ENCODE assay signal across 13 cellular contexts in the genomic region with DNA sequence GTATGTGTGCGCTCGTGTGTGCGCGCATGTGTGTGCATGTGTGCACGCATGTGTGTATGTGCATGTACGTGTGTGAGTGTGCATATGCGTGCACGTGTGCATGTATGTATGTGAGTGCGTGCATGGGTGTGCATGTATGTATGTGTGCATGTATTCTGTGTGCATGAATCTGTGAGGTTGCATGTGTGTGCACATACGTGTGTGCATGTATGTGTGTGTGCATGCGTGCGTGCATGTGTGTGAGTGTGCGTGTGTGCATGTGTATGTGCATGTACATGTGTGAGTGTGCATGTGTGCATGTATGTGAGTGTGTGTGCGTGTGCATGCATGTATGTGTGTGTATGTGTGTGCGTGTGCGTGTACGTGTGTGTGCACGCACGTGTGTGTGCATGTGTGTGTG.
DNase-seq lines count a peak whose midpoint lies in the region; ATAC-seq, FAIRE-seq and TF ChIP-seq lines count a peak whose summit lies in the region.
"Had no signal": no experiment of that assay in that cellular context is flagged by ENCODE, and none has a peak within 500 bp of the region (broad histone marks: within the 10 kb centered on the region; RNA-seq: fewer than 3 reads in every experiment).

No MANE protein-coding gene starts in this region.

- H3K36me3 Mint-ChIP-seq in WTC11: no peaks in the 10 kb centered on the region
- H3K36me3 Mint-ChIP-seq in activated CD8-positive, alpha-beta T cell treated with anti-CD3 and anti-CD28 coated beads for 36 hours (ENCODE audit: low read depth): no peaks in the 10 kb centered on the region
- H3K36me3 Mint-ChIP-seq: CD4-positive, CD25-positive, alpha-beta regulatory T cell had no signal

- H3K18ac ChIP-seq in mesenchymal stem cell (ENCODE audit: low read depth in 1 of 2, low read length in 2 of 2) (no peak overlapping the region), trophoblast cell (ENCODE audit: low read length) (no peak overlapping the region)

- no peaks in the 10 kb centered on the region for H3K27me3 Mint-ChIP-seq in WTC11 (ENCODE audit: low read depth)
- peaks cover 8% of the 10 kb centered on the region for H3K27me3 Mint-ChIP-seq in activated CD8-positive, alpha-beta T cell treated with anti-CD3 and anti-CD28 coated beads for 36 hours
- H3K27me3 Mint-ChIP-seq: CD4-positive, CD25-positive, alpha-beta regulatory T cell had no signal

- POLR2A ChIA-PET in WTC11 (lab: Charles Lee): no interaction called here
- POLR2A ChIA-PET in activated CD8-positive, alpha-beta T cell treated with anti-CD3 and anti-CD28 coated beads for 36 hours (lab: Charles Lee): no interaction called here

- no peak overlapping the region for H2AK5ac ChIP-seq in mesenchymal stem cell (ENCODE audit: low read length, severe bottlenecking)
- no peak overlapping the region for H2AK5ac ChIP-seq in trophoblast cell (ENCODE audit: low read length)

- DNase-seq in GM12891 (ENCODE audit: insufficient read length, low spot score) (no peak), WTC11 (ENCODE audit: low spot score) (no peak), mesenchymal stem cell (no peak), trophoblast cell (no peak), NCI-H1417 treated with DMSO at 0.1 percent for 48 hours (lab: John Stamatoyannopoulos, UW) (no peak)
- DNase-seq in activated CD8-positive, alpha-beta T cell treated with anti-CD3 and anti-CD28 coated beads for 36 hours: no peak
- no peak for DNase-seq in NK-92 treated with Interleukin-12 subunit alpha and Interleukin-12 subunit beta, amount 100 ng/mL, for 24 hours (lab: John Stamatoyannopoulos, UW)
- DNase-seq: 8988T; ACHN; CD4-positive, CD25-positive, alpha-beta regulatory T cell; HCEC 1CT had no signal

- CTCF ChIA-PET in WTC11 (lab: Charles Lee): no interaction called here
- CTCF ChIA-PET in activated CD8-positive, alpha-beta T cell treated with anti-CD3 and anti-CD28 coated beads for 36 hours (lab: Charles Lee): no interaction called here

- intact Hi-C loops in activated CD8-positive, alpha-beta T cell treated with anti-CD3 and anti-CD28 coated beads for 36 hours (cut with micrococcal nuclease): no loop called here

- no peak for ATAC-seq in WTC11
- ATAC-seq in activated CD8-positive, alpha-beta T cell treated with anti-CD3 and anti-CD28 coated beads for 36 hours: no peak

- H3K9me3 Mint-ChIP-seq in WTC11: peaks cover 12% of the 10 kb centered on the region
- H3K9me3 Mint-ChIP-seq in activated CD8-positive, alpha-beta T cell treated with anti-CD3 and anti-CD28 coated beads for 36 hours: peaks cover 11% of the 10 kb centered on the region

- H3K27ac Mint-ChIP-seq in WTC11: peak overlapping the region; percentile 13; the same call in 1 of the 2 replicates
- H3K27ac Mint-ChIP-seq in activated CD8-positive, alpha-beta T cell treated with anti-CD3 and anti-CD28 coated beads for 36 hours: no peak overlapping the region
- H3K27ac Mint-ChIP-seq: CD4-positive, CD25-positive, alpha-beta regulatory T cell had no signal

- H4K12ac ChIP-seq in trophoblast cell (ENCODE audit: low read depth, low read length): no peak overlapping the region

- no peak overlapping the region for H2BK12ac ChIP-seq in mesenchymal stem cell (ENCODE audit: low read length in 2 of 2)
- H2BK12ac ChIP-seq in trophoblast cell (ENCODE audit: low read length): no peak overlapping the region

- H2BK5ac ChIP-seq in mesenchymal stem cell (ENCODE audit: low read depth, low read length, poor library complexity, severe bottlenecking) (no peak overlapping the region), trophoblast cell (ENCODE audit: low read depth, low read length, poor library complexity) (no peak overlapping the region)

- H3K23ac ChIP-seq in mesenchymal stem cell (ENCODE audit: low read length in 2 of 2) (no peak overlapping the region), trophoblast cell (ENCODE audit: low read length) (peak overlapping the region; percentile 97)

- H3K36me3 ChIP-seq in mesenchymal stem cell (ENCODE audit: control insufficient read depth in 1 of 2, insufficient read depth in 2 of 2, low read depth in 1 of 2, low read length in 2 of 2) (no peaks in the 10 kb centered on the region), trophoblast cell (ENCODE audit: control insufficient read depth in 1 of 2, insufficient read depth in 2 of 2, low read length in 2 of 2) (no peaks in the 10 kb centered on the region)
- H3K36me3 ChIP-seq: BLaER1 treated with 17β-estradiol and CSF1 and Interleukin-3, amounts not matched to agents 10 nM and 100 nM had no signal

- peak overlapping the region; percentile 20 for H4K91ac ChIP-seq in mesenchymal stem cell (ENCODE audit: low read length)
- H4K91ac ChIP-seq in trophoblast cell (ENCODE audit: low read depth, low read length): no peak overlapping the region

- no peaks in the 10 kb centered on the region for H3K4me1 ChIP-seq in mesenchymal stem cell (ENCODE audit: control insufficient read depth, insufficient read depth, low read depth, low read length)
- H3K4me1 ChIP-seq in trophoblast cell (ENCODE audit: control insufficient read depth in 1 of 2, insufficient read depth in 2 of 2, low read length in 2 of 2): peaks cover 0 to 2% of the 10 kb centered on the region in 2 experiments
- H3K4me1 ChIP-seq: BLaER1 treated with 17β-estradiol and CSF1 and Interleukin-3, amounts not matched to agents 10 nM and 100 nM had no signal

- H3K9ac ChIP-seq in mesenchymal stem cell (ENCODE audit: low read length) (no peak overlapping the region), trophoblast cell (ENCODE audit: low read length) (peak overlapping the region; percentile 37)
- H3K9ac ChIP-seq: BLaER1 treated with 17β-estradiol and CSF1 and Interleukin-3, amounts not matched to agents 10 nM and 100 nM had no signal

- peaks cover 9% of the 10 kb centered on the region for H3K4me1 Mint-ChIP-seq in WTC11
- no peaks in the 10 kb centered on the region for H3K4me1 Mint-ChIP-seq in activated CD8-positive, alpha-beta T cell treated with anti-CD3 and anti-CD28 coated beads for 36 hours (ENCODE audit: low read depth)
- H3K4me1 Mint-ChIP-seq: CD4-positive, CD25-positive, alpha-beta regulatory T cell had no signal

- no peak for TF ChIP-seq POLR2A in GM12891 (IDR thresholded peaks at IDR 0.05; ENCODE audit: low read depth, low read length)

- peaks cover 5% of the 10 kb centered on the region for H3K9me3 ChIP-seq in mesenchymal stem cell (ENCODE audit: control insufficient read depth, low read length)
- peaks cover 6% of the 10 kb centered on the region for H3K9me3 ChIP-seq in trophoblast cell (ENCODE audit: insufficient read depth, low read depth, low read length)

- H3K27ac ChIP-seq in mesenchymal stem cell (ENCODE audit: low read length, poor library complexity, severe bottlenecking) (no peak overlapping the region), trophoblast cell (ENCODE audit: low read depth, low read length) (no peak overlapping the region)
- H3K27ac ChIP-seq: BLaER1 treated with 17β-estradiol and CSF1 and Interleukin-3, amounts not matched to agents 10 nM and 100 nM had no signal

- H2BK120ac ChIP-seq in mesenchymal stem cell (ENCODE audit: low read depth, low read length) (no peak overlapping the region), trophoblast cell (ENCODE audit: insufficient read depth, low read length, poor library complexity) (no peak overlapping the region)

- WGBS in mesenchymal stem cell: 96% methylated on average over 19 of the region's 19 CpGs
- WGBS in trophoblast cell (ENCODE audit: extremely low coverage, insufficient coverage, insufficient read length): no CpG with 5 or more reads among the region's 19 CpGs

- no peak overlapping the region for H2BK15ac ChIP-seq in mesenchymal stem cell (ENCODE audit: low read depth, poor library complexity, severe bottlenecking)

- H3K79me2 ChIP-seq in trophoblast cell (ENCODE audit: control insufficient read depth, insufficient read depth, low read length, poor library complexity): no peaks in the 10 kb centered on the region

- H4K8ac ChIP-seq in mesenchymal stem cell (ENCODE audit: low read length): no peak overlapping the region
- no peak overlapping the region for H4K8ac ChIP-seq in trophoblast cell (ENCODE audit: low read depth, low read length)

- no peaks in the 10 kb centered on the region for H3K27me3 ChIP-seq in mesenchymal stem cell (ENCODE audit: control insufficient read depth in 1 of 2, insufficient read depth in 1 of 2, low read length in 2 of 2)
- no peaks in the 10 kb centered on the region for H3K27me3 ChIP-seq in trophoblast cell (ENCODE audit: insufficient read depth, low read length)
- H3K27me3 ChIP-seq: BLaER1 treated with 17β-estradiol and CSF1 and Interleukin-3, amounts not matched to agents 10 nM and 100 nM had no signal

- no peak overlapping the region for H2AFZ ChIP-seq in mesenchymal stem cell (ENCODE audit: low read depth, low read length)
- H2AFZ ChIP-seq in trophoblast cell (ENCODE audit: insufficient read depth, low read length, poor library complexity): no peak overlapping the region

- FAIRE-seq in GM12891 (lab: Jason Lieb, UNC): peak; percentile 9
- FAIRE-seq: GM12892 had no signal

- no peak for TF ChIP-seq CTCF in WTC11 (IDR thresholded peaks at IDR 0.05)
- no peak for TF ChIP-seq CTCF in activated CD8-positive, alpha-beta T cell treated with anti-CD3 and anti-CD28 coated beads for 36 hours (IDR thresholded peaks at IDR 0.05)

- H3K14ac ChIP-seq in mesenchymal stem cell (ENCODE audit: low read length in 2 of 2) (no peak overlapping the region), trophoblast cell (ENCODE audit: low read length) (no peak overlapping the region)

- H3K4me3 Mint-ChIP-seq in WTC11: no peak overlapping the region
- H3K4me3 Mint-ChIP-seq in activated CD8-positive, alpha-beta T cell treated with anti-CD3 and anti-CD28 coated beads for 36 hours: no peak overlapping the region
- H3K4me3 Mint-ChIP-seq: CD4-positive, CD25-positive, alpha-beta regulatory T cell had no signal

- no peak overlapping the region for H3K4me3 ChIP-seq in mesenchymal stem cell (ENCODE audit: insufficient read depth in 1 of 2, low read depth in 1 of 2, low read length in 2 of 2)
- peak overlapping the region; percentile 66 for H3K4me3 ChIP-seq in trophoblast cell (ENCODE audit: low read depth, low read length)
- H3K4me3 ChIP-seq: BLaER1 treated with 17β-estradiol and CSF1 and Interleukin-3, amounts not matched to agents 10 nM and 100 nM had no signal

- H3K4me2 ChIP-seq in mesenchymal stem cell (ENCODE audit: low read length, poor library complexity, severe bottlenecking) (no peak overlapping the region), trophoblast cell (ENCODE audit: low read length) (no peak overlapping the region)
- H3K4me2 ChIP-seq: BLaER1 treated with 17β-estradiol and CSF1 and Interleukin-3, amounts not matched to agents 10 nM and 100 nM had no signal

- H3K79me1 ChIP-seq in mesenchymal stem cell (replicated peaks; ENCODE audit: low read length, poor library complexity, severe bottlenecking) (no peaks in the 10 kb centered on the region), trophoblast cell (ENCODE audit: low read length) (no peaks in the 10 kb centered on the region)

- H3K4ac ChIP-seq in mesenchymal stem cell (ENCODE audit: low read depth in 1 of 2, low read length in 2 of 2) (no peak overlapping the region), trophoblast cell (ENCODE audit: low read depth, low read length) (no peak overlapping the region)

TF ChIP-seq in GM12891, 5 proteins besides CTCF, POLR2A, EP300 and RAD21 (continues in another document):
- TF ChIP-seq POLR2AphosphoS5 (IDR thresholded peaks at IDR 0.05; ENCODE audit: low read depth, low read length): no peak

TF ChIP-seq in WTC11, 78 proteins besides CTCF, POLR2A, EP300 and RAD21 (continues in another document):
- TF ChIP-seq FOXJ3 (CRISPR knock-in tag; IDR thresholded peaks at IDR 0.05; ENCODE audit: borderline replicate concordance): no peak
